8 cellular contexts compared by ENCODE assay signal in the genomic region with DNA sequence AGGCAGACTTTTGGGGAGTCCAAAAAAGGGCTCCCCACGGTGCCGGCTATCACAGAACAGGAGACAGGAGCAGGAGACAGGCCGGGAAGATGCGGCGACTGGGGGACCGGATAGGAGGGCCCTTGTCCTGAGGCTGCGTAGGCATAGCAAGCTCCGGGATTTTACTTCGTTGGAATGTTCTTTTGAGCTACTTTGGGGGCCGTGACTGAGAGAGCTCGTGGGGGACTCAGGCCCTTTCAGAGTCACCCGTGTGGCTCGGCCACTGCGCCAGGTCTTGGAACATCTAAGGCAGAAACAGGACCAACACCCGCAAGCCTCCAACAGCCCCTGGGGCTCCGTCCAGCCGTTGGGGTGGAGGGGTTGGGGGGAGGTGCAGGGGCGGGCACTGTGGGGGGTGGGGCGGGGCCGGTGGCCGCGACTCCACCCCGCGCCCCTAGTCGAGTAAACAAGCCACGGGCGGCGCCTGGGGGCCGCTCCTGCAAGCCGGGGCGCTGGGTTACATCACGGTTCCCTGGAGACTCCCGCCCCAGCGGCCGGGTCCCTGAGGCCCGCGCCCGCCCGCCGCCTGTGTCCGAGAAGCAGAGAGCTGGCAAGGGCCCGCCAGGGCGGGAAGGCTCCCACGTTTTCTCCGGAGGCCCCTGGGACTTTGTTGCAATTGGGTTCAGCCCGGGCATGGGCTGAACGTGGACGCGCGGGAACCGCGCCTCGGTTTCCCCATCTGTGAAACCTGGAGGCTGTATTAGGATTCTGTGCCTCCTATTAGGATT. TPM values are rescaled to one million over a fixed set of nuclear protein-coding genes. Genes with fewer than 3 reads are reported as not detected.
DNase-seq lines count a peak whose midpoint lies in the region; TF ChIP-seq lines count a peak whose summit lies in the region.

No MANE protein-coding gene starts in this region.

- H3K27me3 Mint-ChIP-seq in nephron (ENCODE audit: low read depth): peaks cover 21% of the 10 kb centered on the region
- peaks cover 49% of the 10 kb centered on the region for H3K27me3 Mint-ChIP-seq in activated CD4-positive, alpha-beta T cell treated with anti-CD3 and anti-CD28 coated beads, Interleukin-2, amount 10 ng/mL, durations not matched to agents 7 days and 5 days

- H3K4me3 ChIP-seq in BLaER1 (peak overlapping the region; percentile 61), NB4 (ENCODE audit: low read depth, low read length) (peak overlapping the region; percentile 26), esophagus (ENCODE audit: low read depth in 1 of 2, low read length in 2 of 2) (peak overlapping the region; percentile 17 to 27)

- H4K20me1 ChIP-seq in BLaER1: peaks cover 7% of the 10 kb centered on the region; the same call in 1 of the 2 replicates

- POLR2A ChIA-PET in activated CD4-positive, alpha-beta T cell treated with anti-CD3 and anti-CD28 coated beads, Interleukin-2, amount 10 ng/mL, durations not matched to agents 7 days and 5 days (lab: Charles Lee): no interaction called here

- H3K4me1 ChIP-seq in BLaER1 (peaks cover 55% of the 10 kb centered on the region), esophagus (ENCODE audit: control insufficient read depth in 2 of 2, insufficient read depth in 2 of 2, low read length in 1 of 2) (peaks cover 3 to 5% of the 10 kb centered on the region in 2 donors)

- no peaks in the 10 kb centered on the region for H3K9me3 Mint-ChIP-seq in nephron
- H3K9me3 Mint-ChIP-seq in activated CD4-positive, alpha-beta T cell treated with anti-CD3 and anti-CD28 coated beads, Interleukin-2, amount 10 ng/mL, durations not matched to agents 7 days and 5 days: no peaks in the 10 kb centered on the region

- peak overlapping the region; percentile 68 to 78 (median 72) for H3K4me3 Mint-ChIP-seq in nephron
- no peak overlapping the region for H3K4me3 Mint-ChIP-seq in activated CD4-positive, alpha-beta T cell treated with anti-CD3 and anti-CD28 coated beads, Interleukin-2, amount 10 ng/mL, durations not matched to agents 7 days and 5 days

- H3K27ac ChIP-seq in BLaER1 (0 out of 2 replicates have a peak overlapping the region, but pooled peaks have one; percentile 35), esophagus (ENCODE audit: low read depth in 2 of 2, low read length in 1 of 2) (peak overlapping the region; percentile 26 to 57)

- CTCF ChIA-PET in activated CD4-positive, alpha-beta T cell treated with anti-CD3 and anti-CD28 coated beads, Interleukin-2, amount 10 ng/mL, durations not matched to agents 7 days and 5 days (lab: Charles Lee): interaction anchor here (1.0 to 1.2 kb wide), 2 partner anchors 21 to 37 kb away, joined by 3 to 4 read pairs; no protein-coding TSS in a partner anchor

- 12 to 19% methylated on average over 46 to 53 of the region's 53 CpGs for WGBS in esophagus, 2 donors

- peak overlapping the region; percentile 57; the same call in 1 of the 2 replicates for H3K9ac ChIP-seq in BLaER1

- peak overlapping the region; percentile 93 for H3K4me2 ChIP-seq in BLaER1

- H3K9me3 ChIP-seq in BLaER1 (no peaks in the 10 kb centered on the region), esophagus (ENCODE audit: control insufficient read depth in 2 of 2, insufficient read depth in 1 of 2, low read depth in 1 of 2, low read length in 1 of 2) (no peaks in the 10 kb centered on the region)

- no peaks in the 10 kb centered on the region for H3K36me3 Mint-ChIP-seq in nephron (ENCODE audit: low read depth)
- H3K36me3 Mint-ChIP-seq in activated CD4-positive, alpha-beta T cell treated with anti-CD3 and anti-CD28 coated beads, Interleukin-2, amount 10 ng/mL, durations not matched to agents 7 days and 5 days (ENCODE audit: low read depth): no peaks in the 10 kb centered on the region

- TF ChIP-seq CTCF in NB4 (IDR thresholded peaks at IDR 0.05; ENCODE audit: low read depth, low read length) (peak; percentile 11), nephron (IDR thresholded peaks at IDR 0.05; ENCODE audit: unreplicated experiment in 3 of 3) (no peak)

- DNase-seq in NB4 (ENCODE audit: low read depth) (peak; percentile 97), occipital lobe (lab: John Stamatoyannopoulos, UW) (no peak), NCI-H345 treated with DMSO at 0.1 percent for 48 hours (lab: John Stamatoyannopoulos, UW; ENCODE audit: unreplicated experiment) (no peak), NCI-H2196 (lab: John Stamatoyannopoulos, UW; ENCODE audit: unreplicated experiment) (no peak)
- DNase-seq in activated CD4-positive, alpha-beta T cell treated with anti-CD3 and anti-CD28 coated beads, Interleukin-2, amount 10 ng/mL, durations not matched to agents 7 days and 5 days: no peak

- peak; percentile 34 for TF ChIP-seq POLR2A in NB4 (IDR thresholded peaks at IDR 0.05; ENCODE audit: extremely low read depth, insufficient read length)

- H3K4me1 Mint-ChIP-seq in nephron: peaks cover 54% of the 10 kb centered on the region
- H3K4me1 Mint-ChIP-seq in activated CD4-positive, alpha-beta T cell treated with anti-CD3 and anti-CD28 coated beads, Interleukin-2, amount 10 ng/mL, durations not matched to agents 7 days and 5 days: peaks cover 11% of the 10 kb centered on the region

- H3K27me3 ChIP-seq in BLaER1 (peaks cover 32% of the 10 kb centered on the region), esophagus (ENCODE audit: control insufficient read depth in 1 of 2, insufficient read depth in 2 of 2, low read length in 2 of 2) (no peaks in the 10 kb centered on the region)

- H3K36me3 ChIP-seq in BLaER1 (no peaks in the 10 kb centered on the region), esophagus (ENCODE audit: control insufficient read depth in 2 of 2, insufficient read depth in 2 of 2, low read length in 1 of 2) (no peaks in the 10 kb centered on the region)

- peak overlapping the region in 1 of 3 experiments; percentile 49 for H3K27ac Mint-ChIP-seq in nephron
- no peak overlapping the region for H3K27ac Mint-ChIP-seq in activated CD4-positive, alpha-beta T cell treated with anti-CD3 and anti-CD28 coated beads, Interleukin-2, amount 10 ng/mL, durations not matched to agents 7 days and 5 days

RNA-seq across cellular contexts. Expression of a gene that starts 23.3 kb away (rescaled TPM):
- 10 to 100 TPM; 14.7 to 15.7 TPM for polyA plus RNA-seq in esophagus
- total RNA-seq in occipital lobe: 0.31 TPM
- 10 to 100 TPM; 47.0 to 48.6 TPM for total RNA-seq in activated CD4-positive, alpha-beta T cell treated with anti-CD3 and anti-CD28 coated beads, Interleukin-2, amount 10 ng/mL, durations not matched to agents 7 days and 5 days

Comparison
In these comparisons a context has a peak if more than half of its experiments do, and no peak if none do; other contexts are left out.
1. RNA of a gene that starts 23.3 kb away (total RNA-seq): 47.0 to 48.6 TPM in activated CD4-positive, alpha-beta T cell treated with anti-CD3 and anti-CD28 coated beads, Interleukin-2, amount 10 ng/mL, durations not matched to agents 7 days and 5 days; 0.31 TPM in occipital lobe (single experiment); every median in the first group is over 10 times any median in the second.
2. Peak in every context shown above with its lines, with median percentiles within 50 percentile points of each other: H3K4me3 ChIP-seq.